17 cellular contexts compared by ENCODE assay signal in the genomic region with DNA sequence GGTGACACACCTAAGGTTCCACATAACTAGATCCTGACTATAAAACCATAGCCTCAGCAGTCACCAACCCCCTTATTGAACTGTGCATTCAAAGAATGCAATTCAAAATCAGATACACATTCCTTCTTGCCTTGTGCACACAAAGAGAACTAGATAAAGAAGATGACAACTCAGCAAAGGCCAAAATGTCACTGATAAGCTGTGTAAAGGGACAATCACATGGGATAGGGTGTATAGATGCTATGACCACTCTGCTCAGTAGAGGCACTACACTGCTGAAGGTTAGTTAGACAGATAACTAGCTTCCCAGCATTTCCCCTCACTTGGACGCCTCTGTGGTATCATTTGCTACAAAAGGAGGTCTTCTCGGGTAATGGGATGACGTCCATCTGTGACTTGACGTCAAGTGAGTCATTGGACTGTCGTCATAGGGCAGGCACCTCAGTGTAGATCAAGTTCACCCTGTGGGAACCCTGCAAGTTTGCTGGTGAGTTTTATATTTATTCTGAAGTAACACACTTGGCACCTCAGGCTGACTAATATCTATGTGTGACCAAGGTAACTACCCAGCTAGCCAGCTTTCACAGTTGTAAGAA.
DNase-seq lines count a peak whose midpoint lies in the region; ATAC-seq and TF ChIP-seq lines count a peak whose summit lies in the region.
"Had no signal": no experiment of that assay in that cellular context is flagged by ENCODE, and none has a peak within 500 bp of the region (broad histone marks: within the 10 kb centered on the region; RNA-seq: fewer than 3 reads in every experiment).

No MANE protein-coding gene starts in this region.

- no peak overlapping the region for H3K9ac ChIP-seq in liver (ENCODE audit: low read depth in 1 of 2, low read length in 2 of 2)
- H3K9ac ChIP-seq: SK-N-SH had no signal

- H3K4me3 ChIP-seq in GM23338 = no peak overlapping the region
- H3K4me3 ChIP-seq in liver (ENCODE audit: low read depth in 1 of 3, low read length in 3 of 3) = no peak overlapping the region

- CTCF ChIA-PET in activated CD4-positive, alpha-beta memory T cell treated with anti-CD3 and anti-CD28 coated beads for 36 hours (lab: Charles Lee) = no interaction called here

- no peaks in the 10 kb centered on the region for H3K36me3 Mint-ChIP-seq in GM23338 (ENCODE audit: low read depth)
- H3K36me3 Mint-ChIP-seq in activated CD4-positive, alpha-beta memory T cell treated with anti-CD3 and anti-CD28 coated beads for 36 hours = no peaks in the 10 kb centered on the region
- no peaks in the 10 kb centered on the region for H3K36me3 Mint-ChIP-seq in effector memory CD8-positive, alpha-beta T cell (ENCODE audit: insufficient read depth)

- no peaks in the 10 kb centered on the region for H3K27me3 Mint-ChIP-seq in GM23338 (ENCODE audit: insufficient read depth, low read depth, poor library complexity)
- H3K27me3 Mint-ChIP-seq in activated CD4-positive, alpha-beta memory T cell treated with anti-CD3 and anti-CD28 coated beads for 36 hours = no peaks in the 10 kb centered on the region
- no peaks in the 10 kb centered on the region for H3K27me3 Mint-ChIP-seq in effector memory CD8-positive, alpha-beta T cell

- no peaks in the 10 kb centered on the region for H3K36me3 ChIP-seq in GM23338 (ENCODE audit: insufficient read depth)
- H3K36me3 ChIP-seq in liver (ENCODE audit: control insufficient read depth in 4 of 4, insufficient read depth in 3 of 4, low read depth in 1 of 4, low read length in 3 of 4) = no peaks in the 10 kb centered on the region

- H3K4me3 Mint-ChIP-seq in GM23338 = no peak overlapping the region
- H3K4me3 Mint-ChIP-seq in activated CD4-positive, alpha-beta memory T cell treated with anti-CD3 and anti-CD28 coated beads for 36 hours = no peak overlapping the region
- no peak overlapping the region for H3K4me3 Mint-ChIP-seq in effector memory CD8-positive, alpha-beta T cell

- H3K27ac Mint-ChIP-seq in GM23338 = no peak overlapping the region
- H3K27ac Mint-ChIP-seq in activated CD4-positive, alpha-beta memory T cell treated with anti-CD3 and anti-CD28 coated beads for 36 hours = no peak overlapping the region
- H3K27ac Mint-ChIP-seq in effector memory CD8-positive, alpha-beta T cell = no peak overlapping the region

- DNase-seq in A172 (ENCODE audit: low spot score) (peak; percentile 16), GM23338 (ENCODE audit: low spot score) (no peak), RKO (ENCODE audit: low spot score) (peak; percentile 3)
- no peak for DNase-seq in activated CD4-positive, alpha-beta memory T cell treated with anti-CD3 and anti-CD28 coated beads for 36 hours
- DNase-seq in effector memory CD8-positive, alpha-beta T cell = no peak
- DNase-seq: DMS153, EL, KG1, NCI-H1048, NCI-H226, NCI-H69, SK-N-SH had no signal

- H2AFZ ChIP-seq in GM23338 = no peak overlapping the region

- H3K79me2 ChIP-seq in GM23338 (replicated peaks; ENCODE audit: insufficient read depth) = 0 out of 2 replicates have a peak, but pooled peaks cover 2% of the 10 kb centered on the region

- 80% methylated on average over 5 of the region's 5 CpGs for WGBS in liver

- POLR2A ChIA-PET in activated CD4-positive, alpha-beta memory T cell treated with anti-CD3 and anti-CD28 coated beads for 36 hours (lab: Charles Lee) = no interaction called here

- ATAC-seq in GM23338 (peak; percentile 65), GM18909 (IDR thresholded peaks at IDR 0.05; ENCODE audit: poor library complexity, unreplicated experiment) (no peak), GM18505 (IDR thresholded peaks at IDR 0.05; ENCODE audit: unreplicated experiment) (no peak)
- no peak for ATAC-seq in effector memory CD8-positive, alpha-beta T cell (replicated peaks)
- ATAC-seq: Right ventricle myocardium inferior had no signal

- peaks cover 4% of the 10 kb centered on the region for H4K20me1 ChIP-seq in GM23338 (replicated peaks; ENCODE audit: insufficient read depth)

- H3K27ac ChIP-seq in GM23338 (ENCODE audit: low read depth) (no peak overlapping the region), liver (ENCODE audit: low read depth in 1 of 2, low read length in 2 of 2) (no peak overlapping the region)
- H3K27ac ChIP-seq: C4-2B had no signal

- TF ChIP-seq CTCF in GM23338 (conservative IDR thresholded peaks at IDR 0.05; ENCODE audit: low read depth in 2 of 2) (0 out of 4 replicates have a peak, but pooled peaks of 1 of the 2 experiments have one; percentile 13), liver (IDR thresholded peaks at IDR 0.05; ENCODE audit: low read depth, low read length, missing input control) (no peak)

- H3F3A ChIP-seq in GM23338 (replicated peaks; ENCODE audit: low read depth) = no peaks in the 10 kb centered on the region

- H3K27me3 ChIP-seq in GM23338 (ENCODE audit: insufficient read depth) = no peaks in the 10 kb centered on the region
- no peaks in the 10 kb centered on the region for H3K27me3 ChIP-seq in liver (ENCODE audit: control insufficient read depth in 4 of 4, insufficient read depth in 4 of 4, low read length in 3 of 4)

- no peaks in the 10 kb centered on the region; the same call in 1 of the 2 replicates for H3K9me2 ChIP-seq in GM23338 (ENCODE audit: insufficient read depth)
- H3K9me2 ChIP-seq: SK-N-SH had no signal

- intact Hi-C loops in activated CD4-positive, alpha-beta memory T cell treated with anti-CD3 and anti-CD28 coated beads for 36 hours (cut with micrococcal nuclease) = no loop called here

- H3K4me2 ChIP-seq in GM23338 = no peak overlapping the region
- H3K4me2 ChIP-seq: SK-N-SH had no signal

- H3K4me1 Mint-ChIP-seq in GM23338 = peaks cover 3% of the 10 kb centered on the region; the same call in 1 of the 3 replicates
- H3K4me1 Mint-ChIP-seq in activated CD4-positive, alpha-beta memory T cell treated with anti-CD3 and anti-CD28 coated beads for 36 hours (ENCODE audit: low read depth) = no peaks in the 10 kb centered on the region
- H3K4me1 Mint-ChIP-seq in effector memory CD8-positive, alpha-beta T cell (ENCODE audit: low read depth in 2 of 2) = no peaks in the 10 kb centered on the region

- no peak for TF ChIP-seq POLR2A in GM18505 (IDR thresholded peaks at IDR 0.05; ENCODE audit: borderline replicate concordance, extremely low read depth, insufficient read depth, insufficient read length)

- TF ChIP-seq RAD21 in liver (IDR thresholded peaks at IDR 0.05) = peak in 1 of 2 donors; percentile 10

- H3K9me3 Mint-ChIP-seq in GM23338 = no peaks in the 10 kb centered on the region
- H3K9me3 Mint-ChIP-seq in activated CD4-positive, alpha-beta memory T cell treated with anti-CD3 and anti-CD28 coated beads for 36 hours = no peaks in the 10 kb centered on the region
- H3K9me3 Mint-ChIP-seq in effector memory CD8-positive, alpha-beta T cell = no peaks in the 10 kb centered on the region

- H3K4me1 ChIP-seq in GM23338 (ENCODE audit: insufficient read depth) (peaks cover 4% of the 10 kb centered on the region; the same call in 1 of the 2 replicates), liver (ENCODE audit: control insufficient read depth in 4 of 4, insufficient read depth in 4 of 4, low read length in 3 of 4) (no peaks in the 10 kb centered on the region)

- no peaks in the 10 kb centered on the region for H3K9me3 ChIP-seq in liver (ENCODE audit: control insufficient read depth in 4 of 4, low read length in 3 of 4)
- H3K9me3 ChIP-seq: SK-N-SH had no signal

TF ChIP-seq in GM23338, 12 proteins besides CTCF, POLR2A, EP300 and RAD21 (continues in another document):
- TF ChIP-seq NANOG (IDR thresholded peaks at IDR 0.05; ENCODE audit: borderline replicate concordance) (no peak), STAT1 (IDR thresholded peaks at IDR 0.05; ENCODE audit: unreplicated experiment) (no peak), CREB1 (CRISPR knock-in tag; IDR thresholded peaks at IDR 0.05; ENCODE audit: low read depth) (no peak)
- TF ChIP-seq, protein P1, sequence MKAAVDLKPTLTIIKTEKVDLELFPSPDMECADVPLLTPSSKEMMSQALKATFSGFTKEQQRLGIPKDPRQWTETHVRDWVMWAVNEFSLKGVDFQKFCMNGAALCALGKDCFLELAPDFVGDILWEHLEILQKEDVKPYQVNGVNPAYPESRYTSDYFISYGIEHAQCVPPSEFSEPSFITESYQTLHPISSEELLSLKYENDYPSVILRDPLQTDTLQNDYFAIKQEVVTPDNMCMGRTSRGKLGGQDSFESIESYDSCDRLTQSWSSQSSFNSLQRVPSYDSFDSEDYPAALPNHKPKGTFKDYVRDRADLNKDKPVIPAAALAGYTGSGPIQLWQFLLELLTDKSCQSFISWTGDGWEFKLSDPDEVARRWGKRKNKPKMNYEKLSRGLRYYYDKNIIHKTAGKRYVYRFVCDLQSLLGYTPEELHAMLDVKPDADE (IDR thresholded peaks at IDR 0.05) = no peak

TF ChIP-seq in liver, 16 proteins besides CTCF, POLR2A, EP300 and RAD21:
- TF ChIP-seq FOXA2 (IDR thresholded peaks at IDR 0.05) (peak; percentile 9), NR2F2 (IDR thresholded peaks at IDR 0.05) (peak; percentile 47)
- TF ChIP-seq, protein P2, sequence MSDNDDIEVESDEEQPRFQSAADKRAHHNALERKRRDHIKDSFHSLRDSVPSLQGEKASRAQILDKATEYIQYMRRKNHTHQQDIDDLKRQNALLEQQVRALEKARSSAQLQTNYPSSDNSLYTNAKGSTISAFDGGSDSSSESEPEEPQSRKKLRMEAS (IDR thresholded peaks at IDR 0.05) = no peak
TF ChIP-seq in liver: peak in this region for 2.

Comparison
In these comparisons a context has a peak if more than half of its experiments do, and no peak if none do; other contexts are left out.
1. DNase-seq: peak in A172 (single experiment) and RKO (single experiment); none in GM23338 (single experiment), activated CD4-positive, alpha-beta memory T cell treated with anti-CD3 and anti-CD28 coated beads for 36 hours (single experiment) and effector memory CD8-positive, alpha-beta T cell (0 of 3).